ENCODE assay signal across 8 cellular contexts in genomic region chr4:40197879-40198689, GRCh38. TPM values are rescaled to one million over a fixed set of nuclear protein-coding genes. Genes with fewer than 3 reads are reported as not detected.
A peak's percentile ranks its signal among the peaks of the same experiment; 100 is the strongest.
DNase-seq lines count a peak whose midpoint lies in the region; ATAC-seq and TF ChIP-seq lines count a peak whose summit lies in the region.
"Had no signal": no experiment of that assay in that cellular context is flagged by ENCODE, and none has a peak within 500 bp of the region (broad histone marks: within the 10 kb centered on the region; RNA-seq: fewer than 3 reads in every experiment).

No MANE protein-coding gene starts in this region.

- 73 to 75% methylated on average over 15 of the region's 15 CpGs for WGBS in aorta, 2 donors

- TF ChIP-seq POLR2A in GM18951 (IDR thresholded peaks at IDR 0.05; ENCODE audit: extremely low read depth, insufficient read depth, insufficient read length): peak; percentile 36

- peaks cover 13% of the 10 kb centered on the region; the same call in 1 of the 2 replicates for H3K4me1 ChIP-seq in SJCRH30
- H3K4me1 ChIP-seq in aorta (ENCODE audit: control insufficient read depth in 1 of 2, insufficient read depth in 2 of 2, low read length in 2 of 2): no peaks in the 10 kb centered on the region

- in situ Hi-C loops in GM18951 (cut with MboI; ENCODE audit: low sequenced_read_pairs, unreplicated experiment): loop anchor here (5.0 kb wide), 1 partner anchor 46 kb away; no protein-coding TSS in a partner anchor

- H3K36me3 ChIP-seq in SJCRH30 (no peaks in the 10 kb centered on the region), aorta (ENCODE audit: control insufficient read depth in 1 of 2, insufficient read depth in 2 of 2, low read length in 1 of 2) (no peaks in the 10 kb centered on the region)

- H3K4me3 ChIP-seq in SJCRH30: no peak overlapping the region
- H3K4me3 ChIP-seq in aorta (ENCODE audit: low read length in 2 of 2): no peak overlapping the region

- H3K9me3 Mint-ChIP-seq in effector memory CD8-positive, alpha-beta T cell: no peaks in the 10 kb centered on the region
- no peaks in the 10 kb centered on the region for H3K9me3 Mint-ChIP-seq in stimulated activated memory B cell treated with anti-CD40 and anti-IgM and Interleukin-4, amounts not matched to agents 10 μg/mL and 1 μg/mL and 100 μg/mL, for 72 hours

- peaks cover 53 to 64% of the 10 kb centered on the region in 2 donors for H3K4me1 Mint-ChIP-seq in effector memory CD8-positive, alpha-beta T cell (ENCODE audit: low read depth in 2 of 2)
- H3K4me1 Mint-ChIP-seq in stimulated activated memory B cell treated with anti-CD40 and anti-IgM and Interleukin-4, amounts not matched to agents 10 μg/mL and 1 μg/mL and 100 μg/mL, for 72 hours: peaks cover 56% of the 10 kb centered on the region

- H3K9me3 ChIP-seq in SJCRH30 (replicated peaks) (no peaks in the 10 kb centered on the region), aorta (ENCODE audit: control insufficient read depth, low read length) (no peaks in the 10 kb centered on the region)

- peaks cover 85% of the 10 kb centered on the region for H3K36me3 Mint-ChIP-seq in effector memory CD8-positive, alpha-beta T cell (ENCODE audit: insufficient read depth)
- H3K36me3 Mint-ChIP-seq in stimulated activated memory B cell treated with anti-CD40 and anti-IgM and Interleukin-4, amounts not matched to agents 10 μg/mL and 1 μg/mL and 100 μg/mL, for 72 hours: peaks cover 22% of the 10 kb centered on the region

- DNase-seq in RPMI8226: peak; percentile 12
- DNase-seq in effector memory CD8-positive, alpha-beta T cell: peak in 2 of 3 experiments; percentile 37 to 41
- no peak for DNase-seq in OCI-M2 (lab: John Stamatoyannopoulos, UW; ENCODE audit: unreplicated experiment)
- no peak for DNase-seq in SJCRH30
- no peak for DNase-seq in aorta

- peak; percentile 48 for ATAC-seq in effector memory CD8-positive, alpha-beta T cell (replicated peaks)
- ATAC-seq in stimulated activated memory B cell treated with anti-CD40 and anti-IgM and Interleukin-4, amounts not matched to agents 10 μg/mL and 1 μg/mL and 100 μg/mL, for 72 hours: no peak
- ATAC-seq in aorta (ENCODE audit: low FRiP score): no peak

- H3K27me3 Mint-ChIP-seq in effector memory CD8-positive, alpha-beta T cell: no peaks in the 10 kb centered on the region
- H3K27me3 Mint-ChIP-seq in stimulated activated memory B cell treated with anti-CD40 and anti-IgM and Interleukin-4, amounts not matched to agents 10 μg/mL and 1 μg/mL and 100 μg/mL, for 72 hours: no peaks in the 10 kb centered on the region

- H3K27me3 ChIP-seq in SJCRH30 (no peaks in the 10 kb centered on the region), aorta (ENCODE audit: control insufficient read depth in 1 of 2, insufficient read depth in 2 of 2, low read length in 1 of 2) (no peaks in the 10 kb centered on the region)

- no peak overlapping the region for H3K27ac ChIP-seq in SJCRH30
- no peak overlapping the region for H3K27ac ChIP-seq in aorta (ENCODE audit: low read depth in 1 of 2, low read length in 2 of 2)
- H3K27ac ChIP-seq: epithelial cell of prostate had no signal

- intact Hi-C loops in aorta (cut with DNase I): no loop called here

- H3K27ac Mint-ChIP-seq in effector memory CD8-positive, alpha-beta T cell: peak overlapping the region; percentile 99 to 100
- H3K27ac Mint-ChIP-seq in stimulated activated memory B cell treated with anti-CD40 and anti-IgM and Interleukin-4, amounts not matched to agents 10 μg/mL and 1 μg/mL and 100 μg/mL, for 72 hours: peak overlapping the region; percentile 96

- peak overlapping the region; percentile 98 to 99 for H3K4me3 Mint-ChIP-seq in effector memory CD8-positive, alpha-beta T cell
- peak overlapping the region; percentile 94 for H3K4me3 Mint-ChIP-seq in stimulated activated memory B cell treated with anti-CD40 and anti-IgM and Interleukin-4, amounts not matched to agents 10 μg/mL and 1 μg/mL and 100 μg/mL, for 72 hours

RNA-seq across cellular contexts. Expression of gene RHOH, which starts 1.3 kb away (rescaled TPM):
- not detected in 2 replicates for total RNA-seq in SJCRH30 (2014; rRNA removed; shearing (Covaris generic))
- 1 to 10 TPM; 3.3 to 4.1 TPM for total RNA-seq in aorta
- polyA plus RNA-seq in aorta: 1 to 10 TPM in 1 of 2 donors, under 1 TPM in 1; 0.74 to 3.3 TPM

Comparison
In these comparisons a context has a peak if more than half of its experiments do, and no peak if none do; other contexts are left out.
1. DNase-seq: peak in RPMI8226 (single experiment) and effector memory CD8-positive, alpha-beta T cell (2 of 3); none in OCI-M2 (single experiment), SJCRH30 (0 of 2) and aorta (0 of 2).